8 cellular contexts compared by ENCODE assay signal in genomic region chr1:61741682-61742619, GRCh38.
DNase-seq lines count a peak whose midpoint lies in the region; ATAC-seq and TF ChIP-seq lines count a peak whose summit lies in the region.

PATJ (plus strand) TSS chr1:61742480; CDS start chr1:61762893, 20,413 bp downstream.

- no peaks in the 10 kb centered on the region for H3K9me3 Mint-ChIP-seq in activated T-cell treated with anti-CD3 and anti-CD28 coated beads, Interleukin-2, amount 50 U/mL, for 24 hours
- H3K9me3 Mint-ChIP-seq in nephron: no peaks in the 10 kb centered on the region
- H3K9me3 Mint-ChIP-seq in stimulated activated naive CD8-positive, alpha-beta T cell treated with anti-CD3 and anti-CD28 coated beads, Interleukin-15, amount 100 ng/mL, for 72 hours: no peaks in the 10 kb centered on the region

- H3K4me1 Mint-ChIP-seq in activated T-cell treated with anti-CD3 and anti-CD28 coated beads, Interleukin-2, amount 50 U/mL, for 24 hours (ENCODE audit: low read depth): peaks cover 25% of the 10 kb centered on the region
- H3K4me1 Mint-ChIP-seq in nephron: peaks cover 25% of the 10 kb centered on the region
- peaks cover 37% of the 10 kb centered on the region for H3K4me1 Mint-ChIP-seq in stimulated activated naive CD8-positive, alpha-beta T cell treated with anti-CD3 and anti-CD28 coated beads, Interleukin-15, amount 100 ng/mL, for 72 hours

- ATAC-seq in HG02943 (IDR thresholded peaks at IDR 0.05; ENCODE audit: low read depth, unreplicated experiment): peak; percentile 77
- ATAC-seq in stimulated activated naive CD8-positive, alpha-beta T cell treated with anti-CD3 and anti-CD28 coated beads, Interleukin-15, amount 100 ng/mL, for 72 hours: peak; percentile 89

- H3K27ac Mint-ChIP-seq in activated T-cell treated with anti-CD3 and anti-CD28 coated beads, Interleukin-2, amount 50 U/mL, for 24 hours: peak within 1 kb of the TSS; percentile 92
- peak within 1 kb of the TSS; percentile 99 for H3K27ac Mint-ChIP-seq in nephron
- H3K27ac Mint-ChIP-seq in stimulated activated naive CD8-positive, alpha-beta T cell treated with anti-CD3 and anti-CD28 coated beads, Interleukin-15, amount 100 ng/mL, for 72 hours: peak within 1 kb of the TSS; percentile 93 to 94

- no peaks in the 10 kb centered on the region for H3K36me3 Mint-ChIP-seq in activated T-cell treated with anti-CD3 and anti-CD28 coated beads, Interleukin-2, amount 50 U/mL, for 24 hours (ENCODE audit: low read depth)
- H3K36me3 Mint-ChIP-seq in nephron (ENCODE audit: low read depth): no peaks in the 10 kb centered on the region

- H3K4me3 Mint-ChIP-seq in activated T-cell treated with anti-CD3 and anti-CD28 coated beads, Interleukin-2, amount 50 U/mL, for 24 hours: peak within 1 kb of the TSS; percentile 89
- peak within 1 kb of the TSS; percentile 91 to 98 (median 97) for H3K4me3 Mint-ChIP-seq in nephron
- peak within 1 kb of the TSS; percentile 92 to 93 for H3K4me3 Mint-ChIP-seq in stimulated activated naive CD8-positive, alpha-beta T cell treated with anti-CD3 and anti-CD28 coated beads, Interleukin-15, amount 100 ng/mL, for 72 hours

- H3K27me3 Mint-ChIP-seq in activated T-cell treated with anti-CD3 and anti-CD28 coated beads, Interleukin-2, amount 50 U/mL, for 24 hours: no peaks in the 10 kb centered on the region
- peaks cover 9% of the 10 kb centered on the region for H3K27me3 Mint-ChIP-seq in nephron (ENCODE audit: low read depth)
- no peaks in the 10 kb centered on the region for H3K27me3 Mint-ChIP-seq in stimulated activated naive CD8-positive, alpha-beta T cell treated with anti-CD3 and anti-CD28 coated beads, Interleukin-15, amount 100 ng/mL, for 72 hours

- DNase-seq in NOMO-1 treated with DMSO at 0.1 percent for 48 hours (lab: John Stamatoyannopoulos, UW; ENCODE audit: unreplicated experiment) (peak; percentile 9), NOMO-1 (lab: John Stamatoyannopoulos, UW; ENCODE audit: unreplicated experiment in 2 of 2) (no peak), NCI-H510A treated with DMSO at 0.1 percent for 48 hours (lab: John Stamatoyannopoulos, UW) (peak; percentile 85), fibroblast of gingiva (ENCODE audit: low read depth) (peak; percentile 3)
- DNase-seq in activated T-cell treated with anti-CD3 and anti-CD28 coated beads, Interleukin-2, amount 50 U/mL, for 24 hours: peak; percentile 80
- peak; percentile 67 to 70 for DNase-seq in stimulated activated naive CD8-positive, alpha-beta T cell treated with anti-CD3 and anti-CD28 coated beads, Interleukin-15, amount 100 ng/mL, for 72 hours

- TF ChIP-seq CTCF in nephron (IDR thresholded peaks at IDR 0.05; ENCODE audit: unreplicated experiment in 3 of 3): no peak

Comparison
In these comparisons a context has a peak if more than half of its experiments do, and no peak if none do; other contexts are left out.
1. DNase-seq: peak in NOMO-1 treated with DMSO at 0.1 percent for 48 hours (single experiment), NCI-H510A treated with DMSO at 0.1 percent for 48 hours (single experiment), activated T-cell treated with anti-CD3 and anti-CD28 coated beads, Interleukin-2, amount 50 U/mL, for 24 hours (single experiment), fibroblast of gingiva (single experiment) and stimulated activated naive CD8-positive, alpha-beta T cell treated with anti-CD3 and anti-CD28 coated beads, Interleukin-15, amount 100 ng/mL, for 72 hours (2 of 2); none in NOMO-1 (0 of 2).
2. Peak in every context shown above with its lines, with median percentiles within 50 percentile points of each other: H3K27ac Mint-ChIP-seq and H3K4me3 Mint-ChIP-seq.